In the genomic region with DNA sequence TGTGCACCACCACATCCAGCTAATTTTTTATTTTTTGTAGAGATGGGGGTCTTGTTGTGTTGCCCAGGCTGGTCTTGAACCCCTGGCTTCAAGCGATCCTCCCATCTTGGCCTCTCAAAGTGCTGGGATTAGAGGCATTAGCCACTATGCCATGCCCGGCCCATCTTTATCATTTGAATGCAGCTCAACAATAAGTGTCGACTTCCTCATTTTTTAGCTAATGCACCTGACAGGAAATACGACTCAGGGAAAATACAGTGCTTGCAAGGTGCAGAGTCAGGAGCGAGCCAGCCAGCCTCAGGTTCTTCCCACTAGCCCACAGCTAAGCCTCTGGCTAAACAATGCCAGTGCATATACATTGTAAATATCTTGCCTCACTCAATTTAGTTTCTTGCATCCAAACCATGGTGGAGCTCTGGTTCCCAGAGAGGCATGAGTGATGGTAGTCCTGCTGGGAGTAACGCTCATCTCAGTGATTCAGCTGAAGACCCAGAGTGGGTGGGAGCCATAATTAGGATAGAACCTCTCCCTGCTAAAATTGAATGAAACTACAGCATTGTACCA, we compare ENCODE assay signal across 11 cellular contexts.
DNase-seq lines count a peak whose midpoint lies in the region; ATAC-seq and TF ChIP-seq lines count a peak whose summit lies in the region.
"Had no signal": no experiment of that assay in that cellular context is flagged by ENCODE, and none has a peak within 500 bp of the region (broad histone marks: within the 10 kb centered on the region; RNA-seq: fewer than 3 reads in every experiment).

No MANE protein-coding gene starts in this region.

- intact Hi-C loops in PC-9 (cut with micrococcal nuclease; ENCODE audit: unreplicated experiment): loop anchor here (2.0 kb wide), 1 partner anchor 302 kb away; no protein-coding TSS in a partner anchor
- intact Hi-C loops in testis (cut with DNase I; ENCODE audit: low total_unique reads): loop anchor here (5.0 kb wide), 1 partner anchor 298 kb away; no protein-coding TSS in a partner anchor
- intact Hi-C loops in CD4-positive, alpha-beta memory T cell (cut with micrococcal nuclease): loop anchor here (1.0 kb wide), 1 partner anchor 81 kb away; no protein-coding TSS in a partner anchor

- peaks cover 7 to 19% (median 12%) of the 10 kb centered on the region in 4 donors for H3K4me1 Mint-ChIP-seq in CD4-positive, alpha-beta memory T cell

- BruUV-seq in PC-9 (replicated peaks; lab: Mats Ljungman, UMichigan): no TSS peak

- H3K27ac ChIP-seq in PC-9: no peak overlapping the region
- peak overlapping the region; percentile 19 to 50 for H3K27ac ChIP-seq in testis
- H3K27ac ChIP-seq in CD4-positive, alpha-beta memory T cell (ENCODE audit: low read depth, low read length): no peak overlapping the region
- H3K27ac ChIP-seq: tibial nerve had no signal

- H3F3A ChIP-seq in PC-9 (ENCODE audit: insufficient read depth, low read depth): peaks cover 11% of the 10 kb centered on the region

- H3K4me3 Mint-ChIP-seq in CD4-positive, alpha-beta memory T cell: no peak overlapping the region
- H3K4me3 Mint-ChIP-seq: activated naive CD8-positive, alpha-beta T cell had no signal

- ATAC-seq in esophagus mucosa (peak; percentile 74), HG03521 (IDR thresholded peaks at IDR 0.05; ENCODE audit: unreplicated experiment) (no peak)

- H3K27ac Mint-ChIP-seq in CD4-positive, alpha-beta memory T cell: peak overlapping the region in 1 of 7 donors; percentile 50

- no peaks in the 10 kb centered on the region for H3K27me3 ChIP-seq in PC-9 (ENCODE audit: insufficient read depth, low read depth)
- H3K27me3 ChIP-seq in testis: no peaks in the 10 kb centered on the region
- H3K27me3 ChIP-seq in CD4-positive, alpha-beta memory T cell (ENCODE audit: insufficient read depth, low read length): no peaks in the 10 kb centered on the region
- H3K27me3 ChIP-seq: tibial nerve had no signal

- no peaks in the 10 kb centered on the region for H3K79me2 ChIP-seq in PC-9 (ENCODE audit: low read depth)

- no peaks in the 10 kb centered on the region for H3K9me3 ChIP-seq in PC-9 (ENCODE audit: insufficient read depth, low read depth)
- no peaks in the 10 kb centered on the region for H3K9me3 ChIP-seq in testis
- H3K9me3 ChIP-seq in CD4-positive, alpha-beta memory T cell (ENCODE audit: control insufficient read depth in 1 of 2, low read length in 2 of 2): no peaks in the 10 kb centered on the region
- H3K9me3 ChIP-seq: tibial nerve had no signal

- POLR2A ChIA-PET in PC-9 (lab: Charles Lee; ENCODE audit: unreplicated experiment): interaction anchor here (0.5 to 0.8 kb wide), 5 partner anchors 9 to 1276 kb away, joined by 5 to 11 read pairs (median 9); no protein-coding TSS in a partner anchor
- POLR2A ChIA-PET in CD4-positive, alpha-beta memory T cell (lab: Charles Lee; ENCODE audit: partially characterized antibody): interaction anchor here (0.9 to 2.7 kb wide), 9 partner anchors 9 to 337 kb away, joined by 3 to 28 read pairs (median 6); a partner anchor contains a TSS

- CTCF ChIA-PET in PC-9 (lab: Charles Lee): interaction anchor here (0.9 to 1.7 kb wide), 6 partner anchors 9 to 303 kb away, joined by 3 to 14 read pairs (median 4); no protein-coding TSS in a partner anchor
- CTCF ChIA-PET in CD4-positive, alpha-beta memory T cell (lab: Charles Lee; ENCODE audit: partially characterized antibody): interaction anchor here (0.7 to 3.3 kb wide), 57 partner anchors 9 to 371 kb away, joined by 3 to 74 read pairs (median 5); no protein-coding TSS in a partner anchor

- H3K4me3 ChIP-seq in PC-9 (no peak overlapping the region), testis (no peak overlapping the region)
- H3K4me3 ChIP-seq in CD4-positive, alpha-beta memory T cell (ENCODE audit: low read length in 2 of 2): no peak overlapping the region
- H3K4me3 ChIP-seq: tibial nerve had no signal

- H3K36me3 ChIP-seq in PC-9 (ENCODE audit: low read depth): no peaks in the 10 kb centered on the region
- H3K36me3 ChIP-seq in testis (ENCODE audit: low read depth, missing control alignments): no peaks in the 10 kb centered on the region
- no peaks in the 10 kb centered on the region for H3K36me3 ChIP-seq in CD4-positive, alpha-beta memory T cell (ENCODE audit: insufficient read depth, low read length)
- H3K36me3 ChIP-seq: tibial nerve had no signal

- no peak for TF ChIP-seq POLR2A in testis (IDR thresholded peaks at IDR 0.05)

- H4K20me1 ChIP-seq in PC-9 (ENCODE audit: insufficient read depth): no peaks in the 10 kb centered on the region

- H3K4me1 ChIP-seq in PC-9 (replicated peaks; ENCODE audit: insufficient read depth) (peaks cover 24% of the 10 kb centered on the region; the same call in 1 of the 2 replicates), testis (peaks cover 14% of the 10 kb centered on the region)
- H3K4me1 ChIP-seq in CD4-positive, alpha-beta memory T cell (ENCODE audit: insufficient read depth, low read length): peaks cover 13% of the 10 kb centered on the region

- no peaks in the 10 kb centered on the region for H3K27me3 Mint-ChIP-seq in CD4-positive, alpha-beta memory T cell
- H3K27me3 Mint-ChIP-seq: activated naive CD8-positive, alpha-beta T cell had no signal

- 86 to 87% methylated on average over 6 of the region's 6 CpGs for WGBS in testis, 2 donors

- H3K9me3 Mint-ChIP-seq in CD4-positive, alpha-beta memory T cell: no peaks in the 10 kb centered on the region
- H3K9me3 Mint-ChIP-seq: naive thymus-derived CD8-positive, alpha-beta T cell had no signal

- no peak overlapping the region for H2AFZ ChIP-seq in PC-9

- H3K36me3 Mint-ChIP-seq in CD4-positive, alpha-beta memory T cell: no peaks in the 10 kb centered on the region
- H3K36me3 Mint-ChIP-seq: activated naive CD8-positive, alpha-beta T cell; naive thymus-derived CD8-positive, alpha-beta T cell had no signal

- DNase-seq in SKM-1 treated with dmso at 0.1 percent for 144 hours (lab: John Stamatoyannopoulos, UW; ENCODE audit: unreplicated experiment): peak; percentile 16
- no peak for DNase-seq in SKM-1 (lab: John Stamatoyannopoulos, UW; ENCODE audit: unreplicated experiment)
- DNase-seq in PC-9: peak; percentile 25 to 59
- DNase-seq in testis: no peak
- no peak for DNase-seq in CD4-positive, alpha-beta memory T cell
- no peak for DNase-seq in NCI-H187 treated with DMSO at 0.1 percent for 48 hours (lab: John Stamatoyannopoulos, UW)

- H3K4me2 ChIP-seq in PC-9: no peak overlapping the region

- TF ChIP-seq CTCF in PC-9 (conservative IDR thresholded peaks at IDR 0.05): no peak
- no peak for TF ChIP-seq CTCF in testis (IDR thresholded peaks at IDR 0.05)

- no peaks in the 10 kb centered on the region for H3K9me2 ChIP-seq in PC-9 (ENCODE audit: insufficient read depth)

Comparison
In these comparisons a context has a peak if more than half of its experiments do, and no peak if none do; other contexts are left out.
1. DNase-seq: peak in SKM-1 treated with dmso at 0.1 percent for 144 hours (single experiment) and PC-9 (2 of 2); none in SKM-1 (single experiment), testis (single experiment), CD4-positive, alpha-beta memory T cell (0 of 5) and NCI-H187 treated with DMSO at 0.1 percent for 48 hours (single experiment).
2. H3K27ac ChIP-seq: peak in testis (2 of 2); none in PC-9 (single experiment) and CD4-positive, alpha-beta memory T cell (single experiment).